In the genomic region with DNA sequence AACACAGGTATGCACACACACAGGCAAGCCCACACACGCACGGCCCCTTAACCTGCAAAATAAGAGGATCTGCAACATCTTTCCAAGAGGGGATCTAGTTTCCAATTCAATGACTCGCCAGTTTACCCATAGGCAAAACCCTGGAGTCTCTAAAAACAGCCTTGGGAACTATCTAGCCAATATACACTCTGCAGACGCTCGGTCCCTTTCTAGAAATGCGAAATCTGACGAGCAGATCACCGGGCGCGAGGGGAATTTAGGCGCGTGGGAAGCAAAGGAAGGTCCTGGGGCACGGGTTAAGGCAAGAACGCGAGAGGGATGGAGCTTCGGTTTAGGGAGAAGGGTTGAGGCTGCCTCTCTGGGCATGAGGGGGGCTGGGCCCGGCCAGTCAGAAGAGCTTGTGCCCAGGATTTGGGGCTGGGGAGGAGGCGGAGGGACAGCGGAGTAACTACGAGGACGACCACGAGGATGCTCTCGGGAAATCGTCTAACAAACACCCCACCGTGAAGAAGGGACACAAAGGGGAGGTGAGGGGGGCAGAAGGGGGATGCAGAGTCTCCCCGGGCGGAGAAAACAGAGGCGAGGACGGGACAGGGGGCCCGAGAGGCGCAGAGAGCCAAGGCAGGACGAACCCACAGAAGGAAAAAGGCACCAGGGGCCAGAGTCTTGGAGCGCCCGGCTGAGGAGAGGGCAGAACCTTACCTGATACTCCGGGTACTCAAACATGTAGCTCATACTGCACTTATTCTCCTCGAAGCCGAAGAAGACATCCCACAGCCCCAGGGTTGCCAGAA, we compare ENCODE assay signal across 8 cellular contexts. TPM values are rescaled to one million over a fixed set of nuclear protein-coding genes. Genes with fewer than 3 reads are reported as not detected.
DNase-seq lines count a peak whose midpoint lies in the region; ATAC-seq, FAIRE-seq and TF ChIP-seq lines count a peak whose summit lies in the region.

No MANE protein-coding gene starts in this region.

- H3K4me1 ChIP-seq in CD4-positive, CD25-positive, alpha-beta regulatory T cell (ENCODE audit: control insufficient read depth, insufficient read depth, low read length, poor library complexity, severe bottlenecking) = peaks cover 38% of the 10 kb centered on the region
- H3K4me1 ChIP-seq in ovary (ENCODE audit: insufficient read depth) = no peaks in the 10 kb centered on the region

- H3K9me3 ChIP-seq in CD4-positive, CD25-positive, alpha-beta regulatory T cell (ENCODE audit: control insufficient read depth in 2 of 2, low read length in 2 of 2) = no peaks in the 10 kb centered on the region
- no peaks in the 10 kb centered on the region for H3K9me3 ChIP-seq in ovary

- no peaks in the 10 kb centered on the region for H3K36me3 Mint-ChIP-seq in CD4-positive, CD25-positive, alpha-beta regulatory T cell
- H3K36me3 Mint-ChIP-seq in activated naive CD4-positive, alpha-beta T cell treated with anti-CD3 and anti-CD28 coated beads, Interleukin-2, amount 50 U/mL, for 72 hours = peaks cover 12 to 20% of the 10 kb centered on the region in 2 donors

- intact Hi-C loops in Right ventricle myocardium superior (cut with DNase I) (no loop called here), ovary (cut with DNase I) (no loop called here)

- no peak for TF ChIP-seq CTCF in ovary (IDR thresholded peaks at IDR 0.05)

- H3K4me1 Mint-ChIP-seq in CD4-positive, CD25-positive, alpha-beta regulatory T cell = peaks cover 32 to 46% (median 37%) of the 10 kb centered on the region in 4 donors

- WGBS in ovary, 3 donors = 0 to 1% (median 1%) methylated on average over 37 of the region's 37 CpGs

- peaks cover 8% of the 10 kb centered on the region for H3K27me3 Mint-ChIP-seq in CD4-positive, CD25-positive, alpha-beta regulatory T cell

- TF ChIP-seq EP300 in ovary (IDR thresholded peaks at IDR 0.05) = no peak

- peak overlapping the region; percentile 70 for H3K27ac ChIP-seq in CD4-positive, CD25-positive, alpha-beta regulatory T cell (ENCODE audit: insufficient read depth, low read length, poor library complexity, severe bottlenecking)
- H3K27ac ChIP-seq in ovary = peak overlapping the region; percentile 88 to 96

- peak overlapping the region; percentile 93 to 95 (median 94) for H3K27ac Mint-ChIP-seq in CD4-positive, CD25-positive, alpha-beta regulatory T cell
- H3K27ac Mint-ChIP-seq in activated naive CD4-positive, alpha-beta T cell treated with anti-CD3 and anti-CD28 coated beads, Interleukin-2, amount 50 U/mL, for 72 hours = peak overlapping the region; percentile 98 to 99

- no peaks in the 10 kb centered on the region for H3K27me3 ChIP-seq in CD4-positive, CD25-positive, alpha-beta regulatory T cell (ENCODE audit: control insufficient read depth, insufficient read depth, low read length)
- H3K27me3 ChIP-seq in ovary = no peaks in the 10 kb centered on the region

- peak overlapping the region; percentile 96 for H3K4me3 ChIP-seq in CD4-positive, CD25-positive, alpha-beta regulatory T cell (ENCODE audit: low read depth, low read length)
- peak overlapping the region; percentile 81 for H3K4me3 ChIP-seq in ovary

- TF ChIP-seq POLR2A in ovary (IDR thresholded peaks at IDR 0.05) (no peak), H54 (IDR thresholded peaks at IDR 0.05; ENCODE audit: low read depth, low read length) (no peak)

- peak overlapping the region; percentile 95 to 98 (median 97) for H3K4me3 Mint-ChIP-seq in CD4-positive, CD25-positive, alpha-beta regulatory T cell

- ATAC-seq in CD4-positive, CD25-positive, alpha-beta regulatory T cell (ENCODE audit: low read depth in 2 of 2) = no peak
- peak; percentile 19 for ATAC-seq in GM19043 (IDR thresholded peaks at IDR 0.05; ENCODE audit: low read depth, unreplicated experiment)
- ATAC-seq in HG03196 (IDR thresholded peaks at IDR 0.05; ENCODE audit: unreplicated experiment) = peak; percentile 26
- peak; percentile 27 to 37 for ATAC-seq in activated naive CD4-positive, alpha-beta T cell treated with anti-CD3 and anti-CD28 coated beads, Interleukin-2, amount 50 U/mL, for 72 hours
- peak; percentile 55 for ATAC-seq in Right ventricle myocardium superior (ENCODE audit: poor library complexity)

- no peak for FAIRE-seq in H54 (lab: Jason Lieb, UNC)

- H3K36me3 ChIP-seq in CD4-positive, CD25-positive, alpha-beta regulatory T cell (ENCODE audit: control insufficient read depth, insufficient read depth, low read length) = no peaks in the 10 kb centered on the region
- no peaks in the 10 kb centered on the region for H3K36me3 ChIP-seq in ovary

- peak in 1 of 3 donors; percentile 42 for DNase-seq in CD4-positive, CD25-positive, alpha-beta regulatory T cell
- peak; percentile 37 for DNase-seq in NCI-H82 treated with DMSO at 0.1 percent for 48 hours (lab: John Stamatoyannopoulos, UW; ENCODE audit: unreplicated experiment)
- peak; percentile 38 to 58 for DNase-seq in activated naive CD4-positive, alpha-beta T cell treated with anti-CD3 and anti-CD28 coated beads, Interleukin-2, amount 50 U/mL, for 72 hours (ENCODE audit: low spot score in 2 of 2)
- peak; percentile 48 for DNase-seq in Right ventricle myocardium superior
- DNase-seq in ovary = peak in 4 of 5 donors; percentile 24 to 53 (median 47)
- no peak for DNase-seq in H54 (ENCODE audit: insufficient read length, low spot score)

- H3K9me3 Mint-ChIP-seq in CD4-positive, CD25-positive, alpha-beta regulatory T cell = peaks cover 0 to 2% (median 0%) of the 10 kb centered on the region in 7 donors
- no peaks in the 10 kb centered on the region for H3K9me3 Mint-ChIP-seq in activated naive CD4-positive, alpha-beta T cell treated with anti-CD3 and anti-CD28 coated beads, Interleukin-2, amount 50 U/mL, for 72 hours

RNA-seq across cellular contexts. Expression of gene PGAP1, which starts 0.5 kb away (rescaled TPM):
- 19.2 TPM for total RNA-seq in CD4-positive, CD25-positive, alpha-beta regulatory T cell
- polyA plus RNA-seq in CD4-positive, CD25-positive, alpha-beta regulatory T cell = 1 to 10 TPM; 1.1 to 3.2 (median 1.8) TPM
- total RNA-seq in activated naive CD4-positive, alpha-beta T cell treated with anti-CD3 and anti-CD28 coated beads, Interleukin-2, amount 50 U/mL, for 72 hours = 10 to 100 TPM; 40.2 to 52.1 TPM
- 5.5 TPM for total RNA-seq in Right ventricle myocardium superior
- total RNA-seq in ovary = 10 to 100 TPM; 11.8 to 39.1 (median 20.6) TPM
- polyA plus RNA-seq in ovary = 1 to 10 TPM; 3.2 to 5.6 TPM

Comparison
In these comparisons a context has a peak if more than half of its experiments do, and no peak if none do; other contexts are left out.
1. ATAC-seq: peak in GM19043 (single experiment), HG03196 (single experiment), activated naive CD4-positive, alpha-beta T cell treated with anti-CD3 and anti-CD28 coated beads, Interleukin-2, amount 50 U/mL, for 72 hours (2 of 2) and Right ventricle myocardium superior (single experiment); none in CD4-positive, CD25-positive, alpha-beta regulatory T cell (0 of 2).